ENCODE assay signal across 8 cellular contexts in genomic region chr1:109531826-109532364, GRCh38. TPM values are rescaled to one million over a fixed set of nuclear protein-coding genes. Genes with fewer than 3 reads are reported as not detected.
A peak's percentile ranks its signal among the peaks of the same experiment; 100 is the strongest.
DNase-seq lines count a peak whose midpoint lies in the region; ATAC-seq and TF ChIP-seq lines count a peak whose summit lies in the region.
"Had no signal": no experiment of that assay in that cellular context is flagged by ENCODE, and none has a peak within 500 bp of the region (broad histone marks: within the 10 kb centered on the region; RNA-seq: fewer than 3 reads in every experiment).

No MANE protein-coding gene starts in this region.

- H3K27ac ChIP-seq in CD4-positive, CD25-positive, alpha-beta regulatory T cell (ENCODE audit: insufficient read depth, low read length, poor library complexity, severe bottlenecking) = no peak overlapping the region
- H3K27ac ChIP-seq in DOHH2 (ENCODE audit: low read depth, low read length) (no peak overlapping the region), neuronal stem cell (replicated peaks; ENCODE audit: low read length) (no peak overlapping the region)

- H4K20me1 ChIP-seq in DOHH2 (ENCODE audit: control insufficient read depth, insufficient read depth, low read depth, low read length) = no peaks in the 10 kb centered on the region

- H3K9ac ChIP-seq in adipocyte (ENCODE audit: low read length) = peak overlapping the region; percentile 21
- H3K9ac ChIP-seq in neuronal stem cell (ENCODE audit: low read depth, low read length, poor library complexity) = no peak overlapping the region

- H3K9me2 ChIP-seq in DOHH2 (replicated peaks; ENCODE audit: control insufficient read depth, low read length) = no peaks in the 10 kb centered on the region

- H2AK5ac ChIP-seq in neuronal stem cell (ENCODE audit: low read depth, low read length) = no peak overlapping the region

- H4K91ac ChIP-seq in neuronal stem cell (ENCODE audit: low read depth, low read length, poor library complexity) = no peak overlapping the region

- peaks cover 24% of the 10 kb centered on the region for H3K4me1 ChIP-seq in CD4-positive, CD25-positive, alpha-beta regulatory T cell (ENCODE audit: control insufficient read depth, insufficient read depth, low read length, poor library complexity, severe bottlenecking)
- H3K4me1 ChIP-seq in DOHH2 (ENCODE audit: control insufficient read depth, low read length) = peaks cover 5% of the 10 kb centered on the region
- H3K4me1 ChIP-seq in adipocyte (ENCODE audit: control insufficient read depth, insufficient read depth, low read length) = peaks cover 15% of the 10 kb centered on the region
- peaks cover 11 to 12% of the 10 kb centered on the region in 2 donors for H3K4me1 ChIP-seq in neuronal stem cell (ENCODE audit: control insufficient read depth in 2 of 2, insufficient read depth in 1 of 2, low read depth in 1 of 2, low read length in 2 of 2)

- no peaks in the 10 kb centered on the region for H3K9me3 Mint-ChIP-seq in CD4-positive, CD25-positive, alpha-beta regulatory T cell
- H3K9me3 Mint-ChIP-seq: naive B cell had no signal

- H3K4me2 ChIP-seq in DOHH2 (ENCODE audit: low read length) (peak overlapping the region; percentile 65), neuronal stem cell (ENCODE audit: insufficient read depth, low read length, poor library complexity, severe bottlenecking) (no peak overlapping the region)

- no peak overlapping the region for H3K4me3 ChIP-seq in CD4-positive, CD25-positive, alpha-beta regulatory T cell (ENCODE audit: low read depth, low read length)
- H3K4me3 ChIP-seq in DOHH2 (ENCODE audit: low read length) (no peak overlapping the region), adipocyte (ENCODE audit: low read length) (no peak overlapping the region), neuronal stem cell (ENCODE audit: low read length in 2 of 2) (no peak overlapping the region)

- H3K9me3 ChIP-seq in CD4-positive, CD25-positive, alpha-beta regulatory T cell (ENCODE audit: control insufficient read depth in 2 of 2, low read length in 2 of 2) = no peaks in the 10 kb centered on the region
- H3K9me3 ChIP-seq in DOHH2 (ENCODE audit: control insufficient read depth, insufficient read depth, low read length) (no peaks in the 10 kb centered on the region), adipocyte (ENCODE audit: control insufficient read depth, low read length) (no peaks in the 10 kb centered on the region), neuronal stem cell (replicated peaks in 1 of 2; ENCODE audit: control insufficient read depth in 2 of 2, insufficient read depth in 1 of 2, low read depth in 1 of 2, low read length in 2 of 2) (no peaks in the 10 kb centered on the region)

- peaks cover 6% of the 10 kb centered on the region for H3K27me3 ChIP-seq in CD4-positive, CD25-positive, alpha-beta regulatory T cell (ENCODE audit: control insufficient read depth, insufficient read depth, low read length)
- H3K27me3 ChIP-seq in DOHH2 (ENCODE audit: control insufficient read depth, low read length) (peaks cover 14% of the 10 kb centered on the region), adipocyte (replicated peaks; ENCODE audit: control insufficient read depth, insufficient read depth, low read length) (peaks cover 7% of the 10 kb centered on the region), neuronal stem cell (ENCODE audit: control insufficient read depth in 3 of 3, insufficient read depth in 3 of 3, low read depth in 1 of 3, low read length in 3 of 3) (peaks cover 0 to 52% (median 0%) of the 10 kb centered on the region in 3 experiments)

- no peak for TF ChIP-seq CTCF in DOHH2 (IDR thresholded peaks at IDR 0.05; ENCODE audit: low read depth, low read length, poor library complexity, severe bottlenecking)
- no peak for TF ChIP-seq CTCF in GM10266 (IDR thresholded peaks at IDR 0.05; ENCODE audit: control insufficient read depth, insufficient read depth, low read depth, missing control alignments)

- peak overlapping the region; percentile 42 to 87 (median 86) for H3K4me3 Mint-ChIP-seq in CD4-positive, CD25-positive, alpha-beta regulatory T cell

- H2BK15ac ChIP-seq in neuronal stem cell (ENCODE audit: low read length) = no peak overlapping the region

- peak overlapping the region; percentile 95 for H2AFZ ChIP-seq in neuronal stem cell (ENCODE audit: low read length)

- peaks cover 0 to 23% (median 10%) of the 10 kb centered on the region in 4 donors for H3K4me1 Mint-ChIP-seq in CD4-positive, CD25-positive, alpha-beta regulatory T cell

- WGBS in neuronal stem cell (ENCODE audit: extremely low coverage in 2 of 2, insufficient read length in 2 of 2, insufficient replicate concordance in 1 of 2), 2 donors = no CpG with 5 or more reads among the region's 16 CpGs

- peak overlapping the region in 2 of 3 donors; percentile 71 to 90 for H3K27ac Mint-ChIP-seq in CD4-positive, CD25-positive, alpha-beta regulatory T cell

- H3K23ac ChIP-seq in neuronal stem cell (ENCODE audit: low read depth, low read length, poor library complexity) = no peak overlapping the region

- H2BK12ac ChIP-seq in neuronal stem cell (ENCODE audit: low read length) = no peak overlapping the region

- H3K18ac ChIP-seq in neuronal stem cell (ENCODE audit: low read length) = peak overlapping the region; percentile 23

- no peak overlapping the region for H3K14ac ChIP-seq in neuronal stem cell (ENCODE audit: low read length)

- H2BK5ac ChIP-seq in neuronal stem cell (ENCODE audit: low read length) = no peak overlapping the region

- DNase-seq in CD4-positive, CD25-positive, alpha-beta regulatory T cell = no peak
- DNase-seq in adipocyte (ENCODE audit: low read depth) (no peak), neuronal stem cell (ENCODE audit: low spot score) (no peak), GM10266 (ENCODE audit: extremely low spot score) (no peak)

- H3K79me1 ChIP-seq in neuronal stem cell (ENCODE audit: low read depth, low read length) = no peaks in the 10 kb centered on the region

- H3K36me3 ChIP-seq in CD4-positive, CD25-positive, alpha-beta regulatory T cell (ENCODE audit: control insufficient read depth, insufficient read depth, low read length) = no peaks in the 10 kb centered on the region
- H3K36me3 ChIP-seq in DOHH2 (ENCODE audit: control insufficient read depth, low read length) = no peaks in the 10 kb centered on the region
- H3K36me3 ChIP-seq in adipocyte (ENCODE audit: control insufficient read depth, insufficient read depth, low read length, severe bottlenecking) = no peaks in the 10 kb centered on the region
- no peaks in the 10 kb centered on the region for H3K36me3 ChIP-seq in neuronal stem cell (replicated peaks in 1 of 2; ENCODE audit: control insufficient read depth in 2 of 2, insufficient read depth in 2 of 2, low read length in 2 of 2)

- H3K36me3 Mint-ChIP-seq in CD4-positive, CD25-positive, alpha-beta regulatory T cell = no peaks in the 10 kb centered on the region
- H3K36me3 Mint-ChIP-seq: naive B cell had no signal

- no peak overlapping the region for H4K8ac ChIP-seq in neuronal stem cell (ENCODE audit: low read depth, low read length)

- H2BK120ac ChIP-seq in neuronal stem cell (ENCODE audit: low read depth, low read length) = peak overlapping the region; percentile 4

- no peak overlapping the region for H3K4ac ChIP-seq in neuronal stem cell (ENCODE audit: low read length)

- ATAC-seq in CD4-positive, CD25-positive, alpha-beta regulatory T cell (ENCODE audit: low read depth in 2 of 2) = no peak
- ATAC-seq in GM21786 (IDR thresholded peaks at IDR 0.05; ENCODE audit: unreplicated experiment) (no peak), HG03039 (IDR thresholded peaks at IDR 0.05; ENCODE audit: unreplicated experiment) (no peak)

- no peaks in the 10 kb centered on the region for H3K79me2 ChIP-seq in DOHH2 (ENCODE audit: control insufficient read depth, low read length)

- H3K27me3 Mint-ChIP-seq in CD4-positive, CD25-positive, alpha-beta regulatory T cell = peaks cover 4% of the 10 kb centered on the region

- no peaks in the 10 kb centered on the region for H3F3A ChIP-seq in DOHH2 (ENCODE audit: control insufficient read depth, insufficient read depth)

RNA-seq across cellular contexts. Expression of gene GPR61, which starts 7.8 kb away (rescaled TPM):
- 0.20 TPM for total RNA-seq in CD4-positive, CD25-positive, alpha-beta regulatory T cell
- under 1 TPM in 2 of 4 donors, not detected in 2; 0.43 TPM for polyA plus RNA-seq in CD4-positive, CD25-positive, alpha-beta regulatory T cell
- 0.28 TPM for polyA plus RNA-seq in neuronal stem cell (2013, experiment 1 of 2)
- polyA plus RNA-seq in neuronal stem cell (2013, experiment 2 of 2) = 0.17 TPM

RNA-seq across cellular contexts. Expression of gene GNAI3, which starts 16.5 kb away (rescaled TPM):
- total RNA-seq in CD4-positive, CD25-positive, alpha-beta regulatory T cell = 7.4 TPM
- polyA plus RNA-seq in CD4-positive, CD25-positive, alpha-beta regulatory T cell = 10 to 100 TPM in 2 of 4 donors, 1 to 10 TPM in 2; 9.4 to 10.3 (median 9.9) TPM
- 4.9 TPM for polyA plus RNA-seq in neuronal stem cell (2013, experiment 1 of 2)
- polyA plus RNA-seq in neuronal stem cell (2013, experiment 2 of 2) = 4.6 TPM

RNA-seq across cellular contexts. Expression of gene AMIGO1, which starts 22.4 kb away (rescaled TPM):
- total RNA-seq in CD4-positive, CD25-positive, alpha-beta regulatory T cell = 6.6 TPM
- polyA plus RNA-seq in CD4-positive, CD25-positive, alpha-beta regulatory T cell = 10 to 100 TPM in 3 of 4 donors, 1 to 10 TPM in 1; 5.2 to 17.1 (median 11.8) TPM
- polyA plus RNA-seq in neuronal stem cell (2013, experiment 1 of 2) = 4.8 TPM
- polyA plus RNA-seq in neuronal stem cell (2013, experiment 2 of 2) = 4.9 TPM

RNA-seq across cellular contexts. Expression of gene CYB561D1, which starts 38.0 kb away (rescaled TPM):
- total RNA-seq in CD4-positive, CD25-positive, alpha-beta regulatory T cell = 30.7 TPM
- polyA plus RNA-seq in CD4-positive, CD25-positive, alpha-beta regulatory T cell = 10 to 100 TPM; 11.5 to 22.7 (median 18.7) TPM
- 2.8 TPM for polyA plus RNA-seq in neuronal stem cell (2013, experiment 1 of 2)
- polyA plus RNA-seq in neuronal stem cell (2013, experiment 2 of 2) = 2.6 TPM

RNA-seq across cellular contexts. Expression of gene ATXN7L2, which starts 48.2 kb away (rescaled TPM):
- total RNA-seq in CD4-positive, CD25-positive, alpha-beta regulatory T cell = 13.2 TPM
- polyA plus RNA-seq in CD4-positive, CD25-positive, alpha-beta regulatory T cell = 1 to 10 TPM; 4.7 to 8.0 (median 5.6) TPM
- 11.1 TPM for polyA plus RNA-seq in neuronal stem cell (2013, experiment 1 of 2)
- 10.8 TPM for polyA plus RNA-seq in neuronal stem cell (2013, experiment 2 of 2)
